Comparison of ENCODE assay signal across 8 cellular contexts in the genomic region with DNA sequence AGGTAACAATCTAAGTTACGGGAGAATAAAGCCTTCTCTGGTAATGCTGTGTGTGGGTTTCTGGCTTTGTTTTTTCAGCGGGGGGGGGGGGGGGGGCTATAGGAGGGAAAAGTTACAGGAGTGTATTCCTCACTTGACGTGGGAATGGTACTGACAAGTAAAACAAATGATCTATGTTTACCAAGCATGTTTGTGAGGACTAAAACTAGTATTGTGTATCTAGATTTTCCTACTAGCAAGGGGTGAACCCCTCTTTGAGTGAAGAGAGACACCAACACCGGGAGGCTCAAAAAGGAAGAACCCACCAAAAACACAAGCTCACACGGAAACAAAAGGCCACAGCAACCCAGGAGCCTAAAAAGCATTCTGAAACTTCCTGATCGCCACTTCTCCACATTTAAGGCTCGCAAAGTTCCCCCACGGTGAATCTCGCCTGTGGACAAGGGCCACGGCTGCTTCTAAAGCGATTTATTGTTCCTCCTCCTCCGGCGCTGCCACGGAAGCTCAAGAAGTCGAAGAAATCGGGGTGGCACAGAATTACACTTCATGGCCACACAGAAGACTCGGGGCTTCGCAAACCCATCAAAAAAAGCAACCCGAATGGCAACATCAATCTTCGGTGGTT. TPM values are rescaled to one million over a fixed set of nuclear protein-coding genes. Genes with fewer than 3 reads are reported as not detected.
DNase-seq lines count a peak whose midpoint lies in the region; ATAC-seq and TF ChIP-seq lines count a peak whose summit lies in the region.

No MANE protein-coding gene starts in this region.

- H3K9me3 Mint-ChIP-seq in HFFc6: no peaks in the 10 kb centered on the region
- H3K9me3 Mint-ChIP-seq in memory B cell: no peaks in the 10 kb centered on the region

- H3K36me3 ChIP-seq in SJSA1 (peaks cover 18% of the 10 kb centered on the region), tibial artery (peaks cover 0 to 5% (median 0%) of the 10 kb centered on the region in 3 donors)

- H3K4me1 Mint-ChIP-seq in HFFc6 (ENCODE audit: low read depth): peaks cover 16% of the 10 kb centered on the region
- peaks cover 17% of the 10 kb centered on the region for H3K4me1 Mint-ChIP-seq in memory B cell

- H3K27ac ChIP-seq in SJSA1 (peak overlapping the region; percentile 86), dorsolateral prefrontal cortex (peak overlapping the region; percentile 79 to 99 (median 95)), tibial artery (peak overlapping the region; percentile 88 to 93)

- H3K4me1 ChIP-seq in SJSA1 (replicated peaks) (peaks cover 14% of the 10 kb centered on the region; the same call in 1 of the 2 replicates), tibial artery (peaks cover 0 to 40% (median 19%) of the 10 kb centered on the region in 4 donors)

- TF ChIP-seq CTCF in HFFc6 (IDR thresholded peaks at IDR 0.05): no peak
- peak in 1 of 56 donors; percentile 5 for TF ChIP-seq CTCF in dorsolateral prefrontal cortex (IDR thresholded peaks at IDR 0.05 in 54 of 56, conservative IDR thresholded peaks at IDR 0.05 in 2 of 56; ENCODE audit: low read depth in 1 of 56, partially characterized antibody in 56 of 56)
- no peak for TF ChIP-seq CTCF in tibial artery (IDR thresholded peaks at IDR 0.05)

- H3K27me3 Mint-ChIP-seq in HFFc6 (ENCODE audit: insufficient read depth) (no peaks in the 10 kb centered on the region), memory B cell (no peaks in the 10 kb centered on the region)

- H3K36me3 Mint-ChIP-seq in HFFc6 (ENCODE audit: low read depth) (peaks cover 18% of the 10 kb centered on the region), memory B cell (peaks cover 2% of the 10 kb centered on the region)

- H3K4me3 ChIP-seq in SJSA1 (peak overlapping the region; percentile 66), dorsolateral prefrontal cortex (peak overlapping the region; percentile 60 to 92 (median 79)), tibial artery (peak overlapping the region; percentile 68 to 73)

- ATAC-seq in memory B cell (ENCODE audit: low read depth) (peak; percentile 4), GM21360 (IDR thresholded peaks at IDR 0.05; ENCODE audit: unreplicated experiment) (no peak)

- peak overlapping the region; percentile 100 for H3K27ac Mint-ChIP-seq in HFFc6
- H3K27ac Mint-ChIP-seq in memory B cell: peak overlapping the region; percentile 98

- H3K27me3 ChIP-seq in SJSA1 (replicated peaks): no peaks in the 10 kb centered on the region
- H3K27me3 ChIP-seq in dorsolateral prefrontal cortex: no peaks in the 10 kb centered on the region
- no peaks in the 10 kb centered on the region for H3K27me3 ChIP-seq in tibial artery

- intact Hi-C loops in dorsolateral prefrontal cortex (cut with DNase I) (loop anchor here (10.0 kb wide), 6 partner anchors 80 to 260 kb away; a partner anchor contains a TSS), tibial artery (cut with DNase I; ENCODE audit: low total_unique reads) (no loop called here)

- H3K9me3 ChIP-seq in SJSA1 (replicated peaks) (no peaks in the 10 kb centered on the region), tibial artery (no peaks in the 10 kb centered on the region)

- H3K4me3 Mint-ChIP-seq in HFFc6 (peak overlapping the region; percentile 99), memory B cell (peak overlapping the region; percentile 95)

- peak; percentile 13 for DNase-seq in NCI-H2029 treated with DMSO at 0.1 percent for 48 hours (lab: John Stamatoyannopoulos, UW)
- no peak for DNase-seq in NCI-H2029 (lab: John Stamatoyannopoulos, UW)
- no peak for DNase-seq in HFFc6
- peak in 1 of 2 experiments; percentile 76 for DNase-seq in SJSA1 (ENCODE audit: low read depth in 1 of 2, low spot score in 2 of 2)
- DNase-seq in dorsolateral prefrontal cortex: peak in 6 of 10 donors; percentile 24 to 56 (median 34)
- DNase-seq in memory B cell (ENCODE audit: low spot score in 2 of 2): peak; percentile 35 to 45
- DNase-seq in tibial artery: peak; percentile 24 to 67

RNA-seq across cellular contexts. Expression of a gene that starts 0.7 kb away (rescaled TPM):
- total RNA-seq in HFFc6 (2021; fragmentation: NEBNext Ultra II Directional; extraction: Animal tissue kit (Norgen Biotek cat#: 25700)): 10 to 100 TPM; 83.6 to 95.4 (median 90.8) TPM
- total RNA-seq in SJSA1 (2014; rRNA removed; shearing (Covaris generic)): 23.0 and 36.6 TPM in 2 replicates
- 100 to 1,000 TPM in 119 of 120 experiments, 10 to 100 TPM in 1; 99.6 to 180 (median 142) TPM for total RNA-seq in dorsolateral prefrontal cortex

Comparison
In these comparisons a context has a peak if more than half of its experiments do, and no peak if none do; other contexts are left out.
1. DNase-seq: peak in NCI-H2029 treated with DMSO at 0.1 percent for 48 hours (single experiment), dorsolateral prefrontal cortex (6 of 10), memory B cell (2 of 2) and tibial artery (2 of 2); none in NCI-H2029 (single experiment) and HFFc6 (single experiment).
2. Peak in every context shown above with its lines, with median percentiles within 50 percentile points of each other: H3K27ac ChIP-seq and H3K4me3 ChIP-seq.